Comparison of ENCODE assay signal across 1 cellular context in the genomic region with DNA sequence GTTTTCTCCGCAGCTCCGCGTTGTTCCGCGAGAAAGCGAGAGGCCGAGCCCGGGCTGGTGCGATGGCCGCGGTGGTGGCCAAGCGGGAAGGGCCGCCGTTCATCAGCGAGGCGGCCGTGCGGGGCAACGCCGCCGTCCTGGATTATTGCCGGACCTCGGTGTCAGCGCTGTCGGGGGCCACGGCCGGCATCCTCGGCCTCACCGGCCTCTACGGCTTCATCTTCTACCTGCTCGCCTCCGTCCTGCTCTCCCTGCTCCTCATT.
TF ChIP-seq lines count a peak whose summit lies in the region.

No MANE protein-coding gene starts in this region.

TF ChIP-seq in HepG2, 621 proteins besides CTCF, POLR2A, EP300 and RAD21 (continued from another document and continues in another):
- TF ChIP-seq ELF1 (CRISPR knock-in tag; IDR thresholded peaks at IDR 0.05) (0 out of 2 replicates have a peak, but pooled peaks have one; percentile 10), ZNF644 (CRISPR knock-in tag; IDR thresholded peaks at IDR 0.05; ENCODE audit: low read depth) (no peak), ZNF563 (CRISPR knock-in tag; IDR thresholded peaks at IDR 0.05) (no peak), PHF21A (CRISPR knock-in tag; IDR thresholded peaks at IDR 0.05) (no peak), NRL (CRISPR knock-in tag; IDR thresholded peaks at IDR 0.05; ENCODE audit: borderline replicate concordance) (peak; percentile 6; the same call in 1 of the 2 replicates), KMT2A (CRISPR knock-in tag; IDR thresholded peaks at IDR 0.05) (peak; percentile 29; the same call in 1 of the 2 replicates), TAF15 (IDR thresholded peaks at IDR 0.05; ENCODE audit: low read depth, low read length, poor library complexity, severe bottlenecking) (no peak), RFX1 (IDR thresholded peaks at IDR 0.05) (no peak), ZNF552 (CRISPR knock-in tag; IDR thresholded peaks at IDR 0.05; ENCODE audit: borderline replicate concordance) (no peak), CBX5 (CRISPR knock-in tag; IDR thresholded peaks at IDR 0.05; ENCODE audit: borderline replicate concordance) (no peak), KLF12 (CRISPR knock-in tag; IDR thresholded peaks at IDR 0.05; ENCODE audit: borderline replicate concordance) (no peak), ZNF780A (CRISPR knock-in tag; IDR thresholded peaks at IDR 0.05) (no peak), SMARCE1 (IDR thresholded peaks at IDR 0.05; ENCODE audit: borderline replicate concordance) (no peak), SNAPC2 (CRISPR knock-in tag; IDR thresholded peaks at IDR 0.05) (no peak), ETV5 (CRISPR knock-in tag; IDR thresholded peaks at IDR 0.05; ENCODE audit: borderline replicate concordance) (no peak), PRPF4 (IDR thresholded peaks at IDR 0.05; ENCODE audit: low read depth, low read length, poor library complexity, severe bottlenecking) (no peak), NFE2L2 (IDR thresholded peaks at IDR 0.05; ENCODE audit: low read length) (no peak), HMGA1 (CRISPR knock-in tag; conservative IDR thresholded peaks at IDR 0.05) (no peak), MATR3 (CRISPR knock-in tag; IDR thresholded peaks at IDR 0.05) (no peak), CHD4 (IDR thresholded peaks at IDR 0.05; ENCODE audit: borderline replicate concordance, low read length) (no peak), THAP11 (CRISPR knock-in tag; IDR thresholded peaks at IDR 0.05) (no peak), SETDB1 (CRISPR knock-in tag; IDR thresholded peaks at IDR 0.05; ENCODE audit: borderline replicate concordance) (no peak), SMARCC2 (IDR thresholded peaks at IDR 0.05) (no peak), AGO2 (optimal IDR thresholded peaks at IDR 0.05; ENCODE audit: low read depth, low read length) (peak; percentile 30), ZFP82 (CRISPR knock-in tag; IDR thresholded peaks at IDR 0.05; ENCODE audit: borderline replicate concordance) (no peak), PRMT3 (CRISPR knock-in tag; IDR thresholded peaks at IDR 0.05; ENCODE audit: borderline replicate concordance, low read depth) (no peak), KLF11 (CRISPR knock-in tag; IDR thresholded peaks at IDR 0.05) (no peak), ZNF547 (CRISPR knock-in tag; IDR thresholded peaks at IDR 0.05) (no peak), SPEN (CRISPR knock-in tag; IDR thresholded peaks at IDR 0.05; ENCODE audit: low read depth) (no peak), ZKSCAN5 (CRISPR knock-in tag; IDR thresholded peaks at IDR 0.05) (no peak), ZNF329 (CRISPR knock-in tag; IDR thresholded peaks at IDR 0.05; ENCODE audit: low read depth) (0 out of 2 replicates have a peak, but pooled peaks have one; percentile 1), ZNF430 (CRISPR knock-in tag; IDR thresholded peaks at IDR 0.05) (no peak), GFI1 (CRISPR knock-in tag; IDR thresholded peaks at IDR 0.05; ENCODE audit: borderline replicate concordance) (no peak)
- TF ChIP-seq, protein P1, sequence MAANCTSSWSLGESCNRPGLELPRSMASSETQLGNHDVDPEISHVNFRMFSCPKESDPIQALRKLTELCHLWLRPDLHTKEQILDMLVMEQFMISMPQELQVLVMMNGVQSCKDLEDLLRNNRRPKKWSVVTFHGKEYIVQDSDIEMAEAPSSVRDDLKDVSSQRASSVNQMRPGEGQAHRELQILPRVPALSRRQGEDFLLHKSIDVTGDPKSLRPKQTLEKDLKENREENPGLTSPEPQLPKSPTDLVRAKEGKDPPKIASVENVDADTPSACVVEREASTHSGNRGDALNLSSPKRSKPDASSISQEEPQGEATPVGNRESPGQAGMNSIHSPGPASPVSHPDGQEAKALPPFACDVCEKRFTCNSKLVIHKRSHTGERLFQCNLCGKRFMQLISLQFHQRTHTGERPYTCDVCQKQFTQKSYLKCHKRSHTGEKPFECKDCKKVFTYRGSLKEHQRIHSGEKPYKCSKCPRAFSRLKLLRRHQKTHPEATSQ (CRISPR knock-in tag; IDR thresholded peaks at IDR 0.05; ENCODE audit: borderline replicate concordance), result 0 out of 2 replicates have a peak, but pooled peaks have one; percentile 4
- TF ChIP-seq, protein P2, sequence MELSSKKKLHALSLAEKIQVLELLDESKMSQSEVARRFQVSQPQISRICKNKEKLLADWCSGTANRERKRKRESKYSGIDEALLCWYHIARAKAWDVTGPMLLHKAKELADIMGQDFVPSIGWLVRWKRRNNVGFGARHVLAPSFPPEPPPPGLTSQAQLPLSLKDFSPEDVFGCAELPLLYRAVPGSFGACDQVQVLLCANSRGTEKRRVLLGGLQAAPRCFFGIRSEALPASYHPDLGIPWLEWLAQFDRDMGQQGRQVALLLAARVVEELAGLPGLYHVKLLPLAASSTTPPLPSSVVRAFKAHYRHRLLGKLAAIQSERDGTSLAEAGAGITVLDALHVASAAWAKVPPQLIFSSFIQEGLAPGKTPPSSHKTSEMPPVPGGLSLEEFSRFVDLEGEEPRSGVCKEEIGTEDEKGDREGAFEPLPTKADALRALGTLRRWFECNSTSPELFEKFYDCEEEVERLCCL (CRISPR knock-in tag; IDR thresholded peaks at IDR 0.05; ENCODE audit: borderline replicate concordance), result no peak
- TF ChIP-seq, protein P3, sequence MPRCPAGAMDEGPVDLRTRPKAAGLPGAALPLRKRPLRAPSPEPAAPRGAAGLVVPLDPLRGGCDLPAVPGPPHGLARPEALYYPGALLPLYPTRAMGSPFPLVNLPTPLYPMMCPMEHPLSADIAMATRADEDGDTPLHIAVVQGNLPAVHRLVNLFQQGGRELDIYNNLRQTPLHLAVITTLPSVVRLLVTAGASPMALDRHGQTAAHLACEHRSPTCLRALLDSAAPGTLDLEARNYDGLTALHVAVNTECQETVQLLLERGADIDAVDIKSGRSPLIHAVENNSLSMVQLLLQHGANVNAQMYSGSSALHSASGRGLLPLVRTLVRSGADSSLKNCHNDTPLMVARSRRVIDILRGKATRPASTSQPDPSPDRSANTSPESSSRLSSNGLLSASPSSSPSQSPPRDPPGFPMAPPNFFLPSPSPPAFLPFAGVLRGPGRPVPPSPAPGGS (CRISPR knock-in tag; IDR thresholded peaks at IDR 0.05), result no peak
- TF ChIP-seq, protein P4, sequence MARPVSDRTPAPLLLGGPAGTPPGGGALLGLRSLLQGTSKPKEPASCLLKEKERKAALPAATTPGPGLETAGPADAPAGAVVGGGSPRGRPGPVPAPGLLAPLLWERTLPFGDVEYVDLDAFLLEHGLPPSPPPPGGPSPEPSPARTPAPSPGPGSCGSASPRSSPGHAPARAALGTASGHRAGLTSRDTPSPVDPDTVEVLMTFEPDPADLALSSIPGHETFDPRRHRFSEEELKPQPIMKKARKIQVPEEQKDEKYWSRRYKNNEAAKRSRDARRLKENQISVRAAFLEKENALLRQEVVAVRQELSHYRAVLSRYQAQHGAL (CRISPR knock-in tag; IDR thresholded peaks at IDR 0.05; ENCODE audit: not compliant biosample characterization), result no peak
- TF ChIP-seq, protein P5, sequence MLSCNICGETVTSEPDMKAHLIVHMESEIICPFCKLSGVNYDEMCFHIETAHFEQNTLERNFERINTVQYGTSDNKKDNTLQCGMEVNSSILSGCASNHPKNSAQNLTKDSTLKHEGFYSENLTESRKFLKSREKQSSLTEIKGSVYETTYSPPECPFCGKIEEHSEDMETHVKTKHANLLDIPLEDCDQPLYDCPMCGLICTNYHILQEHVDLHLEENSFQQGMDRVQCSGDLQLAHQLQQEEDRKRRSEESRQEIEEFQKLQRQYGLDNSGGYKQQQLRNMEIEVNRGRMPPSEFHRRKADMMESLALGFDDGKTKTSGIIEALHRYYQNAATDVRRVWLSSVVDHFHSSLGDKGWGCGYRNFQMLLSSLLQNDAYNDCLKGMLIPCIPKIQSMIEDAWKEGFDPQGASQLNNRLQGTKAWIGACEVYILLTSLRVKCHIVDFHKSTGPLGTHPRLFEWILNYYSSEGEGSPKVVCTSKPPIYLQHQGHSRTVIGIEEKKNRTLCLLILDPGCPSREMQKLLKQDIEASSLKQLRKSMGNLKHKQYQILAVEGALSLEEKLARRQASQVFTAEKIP (CRISPR knock-in tag; IDR thresholded peaks at IDR 0.05; ENCODE audit: borderline replicate concordance), result no peak
- TF ChIP-seq, protein P6, sequence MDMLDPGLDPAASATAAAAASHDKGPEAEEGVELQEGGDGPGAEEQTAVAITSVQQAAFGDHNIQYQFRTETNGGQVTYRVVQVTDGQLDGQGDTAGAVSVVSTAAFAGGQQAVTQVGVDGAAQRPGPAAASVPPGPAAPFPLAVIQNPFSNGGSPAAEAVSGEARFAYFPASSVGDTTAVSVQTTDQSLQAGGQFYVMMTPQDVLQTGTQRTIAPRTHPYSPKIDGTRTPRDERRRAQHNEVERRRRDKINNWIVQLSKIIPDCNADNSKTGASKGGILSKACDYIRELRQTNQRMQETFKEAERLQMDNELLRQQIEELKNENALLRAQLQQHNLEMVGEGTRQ (IDR thresholded peaks at IDR 0.05; ENCODE audit: low read depth, low read length), result no peak
- TF ChIP-seq, protein P6 (CRISPR knock-in tag; IDR thresholded peaks at IDR 0.05; ENCODE audit: borderline replicate concordance), result no peak
- TF ChIP-seq, protein P7, sequence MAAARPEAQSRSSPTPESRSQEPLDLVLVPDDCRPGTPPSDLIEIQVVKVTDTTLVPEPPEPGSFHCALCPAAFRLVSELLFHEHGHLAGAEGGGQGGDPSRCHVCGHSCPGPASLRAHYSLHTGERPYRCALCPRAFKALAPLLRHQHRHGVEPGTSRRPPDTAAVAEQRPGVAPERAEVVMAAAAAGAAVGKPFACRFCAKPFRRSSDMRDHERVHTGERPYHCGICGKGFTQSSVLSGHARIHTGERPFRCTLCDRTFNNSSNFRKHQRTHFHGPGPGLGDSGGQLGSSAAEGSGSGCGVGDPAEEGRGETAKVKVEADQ (CRISPR knock-in tag; IDR thresholded peaks at IDR 0.05; ENCODE audit: borderline replicate concordance), result peak; percentile 42; the same call in 1 of the 2 replicates
- TF ChIP-seq, protein P8, sequence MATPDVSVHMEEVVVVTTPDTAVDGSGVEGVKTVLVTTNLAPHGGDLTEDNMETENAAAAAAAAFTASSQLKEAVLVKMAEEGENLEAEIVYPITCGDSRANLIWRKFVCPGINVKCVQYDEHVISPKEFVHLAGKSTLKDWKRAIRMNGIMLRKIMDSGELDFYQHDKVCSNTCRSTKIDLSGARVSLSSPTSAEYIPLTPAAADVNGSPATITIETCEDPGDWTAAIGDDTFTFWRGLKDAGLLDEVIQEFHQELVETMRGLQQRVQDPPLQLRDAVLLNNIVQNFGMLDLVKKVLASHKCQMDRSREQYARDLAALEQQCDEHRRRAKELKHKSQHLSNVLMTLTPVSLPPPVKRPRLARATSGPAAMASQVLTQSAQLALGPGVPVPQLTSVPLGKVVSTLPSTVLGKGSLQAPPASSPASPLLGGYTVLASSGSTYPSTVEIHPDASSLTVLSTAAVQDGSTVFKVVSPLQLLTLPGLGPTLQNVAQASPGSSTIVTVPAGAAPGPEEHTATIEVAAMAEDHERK (CRISPR knock-in tag; IDR thresholded peaks at IDR 0.05; ENCODE audit: low read depth), result no peak
- TF ChIP-seq, protein P9, sequence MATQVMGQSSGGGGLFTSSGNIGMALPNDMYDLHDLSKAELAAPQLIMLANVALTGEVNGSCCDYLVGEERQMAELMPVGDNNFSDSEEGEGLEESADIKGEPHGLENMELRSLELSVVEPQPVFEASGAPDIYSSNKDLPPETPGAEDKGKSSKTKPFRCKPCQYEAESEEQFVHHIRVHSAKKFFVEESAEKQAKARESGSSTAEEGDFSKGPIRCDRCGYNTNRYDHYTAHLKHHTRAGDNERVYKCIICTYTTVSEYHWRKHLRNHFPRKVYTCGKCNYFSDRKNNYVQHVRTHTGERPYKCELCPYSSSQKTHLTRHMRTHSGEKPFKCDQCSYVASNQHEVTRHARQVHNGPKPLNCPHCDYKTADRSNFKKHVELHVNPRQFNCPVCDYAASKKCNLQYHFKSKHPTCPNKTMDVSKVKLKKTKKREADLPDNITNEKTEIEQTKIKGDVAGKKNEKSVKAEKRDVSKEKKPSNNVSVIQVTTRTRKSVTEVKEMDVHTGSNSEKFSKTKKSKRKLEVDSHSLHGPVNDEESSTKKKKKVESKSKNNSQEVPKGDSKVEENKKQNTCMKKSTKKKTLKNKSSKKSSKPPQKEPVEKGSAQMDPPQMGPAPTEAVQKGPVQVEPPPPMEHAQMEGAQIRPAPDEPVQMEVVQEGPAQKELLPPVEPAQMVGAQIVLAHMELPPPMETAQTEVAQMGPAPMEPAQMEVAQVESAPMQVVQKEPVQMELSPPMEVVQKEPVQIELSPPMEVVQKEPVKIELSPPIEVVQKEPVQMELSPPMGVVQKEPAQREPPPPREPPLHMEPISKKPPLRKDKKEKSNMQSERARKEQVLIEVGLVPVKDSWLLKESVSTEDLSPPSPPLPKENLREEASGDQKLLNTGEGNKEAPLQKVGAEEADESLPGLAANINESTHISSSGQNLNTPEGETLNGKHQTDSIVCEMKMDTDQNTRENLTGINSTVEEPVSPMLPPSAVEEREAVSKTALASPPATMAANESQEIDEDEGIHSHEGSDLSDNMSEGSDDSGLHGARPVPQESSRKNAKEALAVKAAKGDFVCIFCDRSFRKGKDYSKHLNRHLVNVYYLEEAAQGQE (IDR thresholded peaks at IDR 0.05; ENCODE audit: borderline replicate concordance in 1 of 2, low read depth in 1 of 2, low read length in 2 of 2), result no peak
- TF ChIP-seq, protein P10, sequence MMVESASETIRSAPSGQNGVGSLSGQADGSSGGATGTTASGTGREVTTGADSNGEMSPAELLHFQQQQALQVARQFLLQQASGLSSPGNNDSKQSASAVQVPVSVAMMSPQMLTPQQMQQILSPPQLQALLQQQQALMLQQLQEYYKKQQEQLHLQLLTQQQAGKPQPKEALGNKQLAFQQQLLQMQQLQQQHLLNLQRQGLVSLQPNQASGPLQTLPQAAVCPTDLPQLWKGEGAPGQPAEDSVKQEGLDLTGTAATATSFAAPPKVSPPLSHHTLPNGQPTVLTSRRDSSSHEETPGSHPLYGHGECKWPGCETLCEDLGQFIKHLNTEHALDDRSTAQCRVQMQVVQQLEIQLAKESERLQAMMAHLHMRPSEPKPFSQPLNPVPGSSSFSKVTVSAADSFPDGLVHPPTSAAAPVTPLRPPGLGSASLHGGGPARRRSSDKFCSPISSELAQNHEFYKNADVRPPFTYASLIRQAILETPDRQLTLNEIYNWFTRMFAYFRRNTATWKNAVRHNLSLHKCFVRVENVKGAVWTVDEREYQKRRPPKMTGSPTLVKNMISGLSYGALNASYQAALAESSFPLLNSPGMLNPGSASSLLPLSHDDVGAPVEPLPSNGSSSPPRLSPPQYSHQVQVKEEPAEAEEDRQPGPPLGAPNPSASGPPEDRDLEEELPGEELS (CRISPR knock-in tag; IDR thresholded peaks at IDR 0.05), result no peak
